12 cellular contexts compared by ENCODE assay signal in genomic region chr6:138526822-138527235, GRCh38. TPM values are rescaled to one million over a fixed set of nuclear protein-coding genes. Genes with fewer than 3 reads are reported as not detected.
DNase-seq lines count a peak whose midpoint lies in the region; ATAC-seq and TF ChIP-seq lines count a peak whose summit lies in the region.
"Had no signal": no experiment of that assay in that cellular context is flagged by ENCODE, and none has a peak within 500 bp of the region (broad histone marks: within the 10 kb centered on the region; RNA-seq: fewer than 3 reads in every experiment).

No MANE protein-coding gene starts in this region.

- H4K8ac ChIP-seq in mesenchymal stem cell (ENCODE audit: low read length) = no peak overlapping the region

- no peak for TF ChIP-seq CTCF in transverse colon (IDR thresholded peaks at IDR 0.05)

- H3K36me3 ChIP-seq in GM23248 (ENCODE audit: low read depth) (no peaks in the 10 kb centered on the region), endocrine pancreas (ENCODE audit: control insufficient read depth, insufficient read depth, low read length) (no peaks in the 10 kb centered on the region), mesenchymal stem cell (ENCODE audit: control insufficient read depth in 1 of 2, insufficient read depth in 2 of 2, low read depth in 1 of 2, low read length in 2 of 2) (no peaks in the 10 kb centered on the region), transverse colon (no peaks in the 10 kb centered on the region)
- H3K36me3 ChIP-seq: adrenal gland; BLaER1 treated with 17β-estradiol and CSF1 and Interleukin-3, amounts not matched to agents 10 nM and 100 nM had no signal

- H3K79me2 ChIP-seq in GM23248 (ENCODE audit: insufficient read depth) = no peaks in the 10 kb centered on the region

- WGBS in GM23248 (ENCODE audit: low coverage in 1 of 2, low lambda C conversion rate in 2 of 2, missing lambda C conversion rate in 2 of 2), 2 experiments = 18 to 19% methylated on average over 11 of the region's 11 CpGs
- WGBS in mesenchymal stem cell = 79% methylated on average over 10 of the region's 11 CpGs
- 63 to 69% methylated on average over 5 to 11 of the region's 11 CpGs for WGBS in transverse colon (ENCODE audit: low coverage in 1 of 2), 2 donors

- H3K4me3 ChIP-seq in GM23248 (peak overlapping the region; percentile 40), endocrine pancreas (ENCODE audit: control insufficient read depth, insufficient read depth, low read length) (peak overlapping the region; percentile 68), mesenchymal stem cell (ENCODE audit: insufficient read depth in 1 of 2, low read depth in 1 of 2, low read length in 2 of 2) (peak overlapping the region in 1 of 2 experiments; percentile 69), transverse colon (no peak overlapping the region)
- H3K4me3 ChIP-seq: adrenal gland; BLaER1 treated with 17β-estradiol and CSF1 and Interleukin-3, amounts not matched to agents 10 nM and 100 nM had no signal

- H3K27ac ChIP-seq in GM23248 (no peak overlapping the region), mesenchymal stem cell (ENCODE audit: low read length, poor library complexity, severe bottlenecking) (no peak overlapping the region), transverse colon (no peak overlapping the region)
- H3K27ac ChIP-seq: adrenal gland; BLaER1 treated with 17β-estradiol and CSF1 and Interleukin-3, amounts not matched to agents 10 nM and 100 nM had no signal

- no peak for TF ChIP-seq POLR2A in transverse colon (IDR thresholded peaks at IDR 0.05)

- no peak for ATAC-seq in GM21423 (IDR thresholded peaks at IDR 0.05; ENCODE audit: unreplicated experiment)

- no peak overlapping the region for H3K18ac ChIP-seq in mesenchymal stem cell (ENCODE audit: low read depth in 1 of 2, low read length in 2 of 2)

- no peaks in the 10 kb centered on the region for H3K9me3 Mint-ChIP-seq in activated T-cell treated with anti-CD3 and anti-CD28 coated beads, Interleukin-2, amount 50 U/mL, for 24 hours

- peaks cover 14% of the 10 kb centered on the region for H3K27me3 Mint-ChIP-seq in activated T-cell treated with anti-CD3 and anti-CD28 coated beads, Interleukin-2, amount 50 U/mL, for 24 hours

- H4K91ac ChIP-seq in mesenchymal stem cell (ENCODE audit: low read length) = no peak overlapping the region

- intact Hi-C loops in transverse colon (cut with DNase I; ENCODE audit: low total_unique reads) = no loop called here

- H3K36me3 Mint-ChIP-seq in activated T-cell treated with anti-CD3 and anti-CD28 coated beads, Interleukin-2, amount 50 U/mL, for 24 hours (ENCODE audit: low read depth) = no peaks in the 10 kb centered on the region

- TF ChIP-seq EP300 in transverse colon (IDR thresholded peaks at IDR 0.05; ENCODE audit: low read depth) = no peak

- no peak overlapping the region for H3K4me3 Mint-ChIP-seq in activated T-cell treated with anti-CD3 and anti-CD28 coated beads, Interleukin-2, amount 50 U/mL, for 24 hours

- H3K27ac Mint-ChIP-seq in activated T-cell treated with anti-CD3 and anti-CD28 coated beads, Interleukin-2, amount 50 U/mL, for 24 hours = no peak overlapping the region

- no peak overlapping the region for H2AK5ac ChIP-seq in mesenchymal stem cell (ENCODE audit: low read length, severe bottlenecking)

- no peaks in the 10 kb centered on the region for H4K20me1 ChIP-seq in GM23248 (ENCODE audit: insufficient read depth)
- H4K20me1 ChIP-seq: BLaER1 treated with 17β-estradiol and CSF1 and Interleukin-3, amounts not matched to agents 10 nM and 100 nM had no signal

- H3K9me3 ChIP-seq in GM23248 (ENCODE audit: low read depth) = no peaks in the 10 kb centered on the region
- H3K9me3 ChIP-seq in endocrine pancreas (ENCODE audit: control insufficient read depth, low read length) = no peaks in the 10 kb centered on the region
- no peaks in the 10 kb centered on the region for H3K9me3 ChIP-seq in mesenchymal stem cell (ENCODE audit: control insufficient read depth, low read length)
- no peaks in the 10 kb centered on the region for H3K9me3 ChIP-seq in transverse colon
- H3K9me3 ChIP-seq: adrenal gland; BLaER1 treated with 17β-estradiol and CSF1 and Interleukin-3, amounts not matched to agents 10 nM and 100 nM had no signal

- no peak overlapping the region for H2BK120ac ChIP-seq in mesenchymal stem cell (ENCODE audit: low read depth, low read length)

- H3K23ac ChIP-seq in mesenchymal stem cell (ENCODE audit: low read length in 2 of 2) = no peak overlapping the region

- no peak overlapping the region for H2BK5ac ChIP-seq in mesenchymal stem cell (ENCODE audit: low read depth, low read length, poor library complexity, severe bottlenecking)

- H3K9me2 ChIP-seq in GM23248 (ENCODE audit: insufficient read depth) = no peaks in the 10 kb centered on the region

- peaks cover 1% of the 10 kb centered on the region for H3K4me1 Mint-ChIP-seq in activated T-cell treated with anti-CD3 and anti-CD28 coated beads, Interleukin-2, amount 50 U/mL, for 24 hours (ENCODE audit: low read depth)

- 0 out of 2 replicates have a peak overlapping the region, but pooled peaks have one; percentile 8 for H3K9ac ChIP-seq in GM23248
- no peak overlapping the region for H3K9ac ChIP-seq in endocrine pancreas (ENCODE audit: control insufficient read depth, insufficient read depth, low read length)
- peak overlapping the region; percentile 87 for H3K9ac ChIP-seq in mesenchymal stem cell (ENCODE audit: low read length)
- H3K9ac ChIP-seq: BLaER1 treated with 17β-estradiol and CSF1 and Interleukin-3, amounts not matched to agents 10 nM and 100 nM had no signal

- in situ Hi-C loops in GM23248 (cut with MboI) (no loop called here), transverse colon (cut with MboI; ENCODE audit: low pct_ligation_motif_present in 1 of 4, low pct_unique_long_range_greater_than_20kb in 1 of 4, low sequenced_read_pairs in 3 of 4) (loop anchor here in 1 of 4 donors (10.0 kb wide), 1 partner anchor 412 kb away; no protein-coding TSS in a partner anchor)

- no peaks in the 10 kb centered on the region for H3K4me1 ChIP-seq in GM23248 (ENCODE audit: insufficient read depth)
- no peaks in the 10 kb centered on the region for H3K4me1 ChIP-seq in endocrine pancreas (ENCODE audit: control insufficient read depth, insufficient read depth, low read length)
- peaks cover 2% of the 10 kb centered on the region for H3K4me1 ChIP-seq in mesenchymal stem cell (ENCODE audit: control insufficient read depth, insufficient read depth, low read depth, low read length)
- peaks cover 0 to 19% (median 0%) of the 10 kb centered on the region in 4 donors for H3K4me1 ChIP-seq in transverse colon
- H3K4me1 ChIP-seq: adrenal gland had no signal

- no peak overlapping the region for H3K14ac ChIP-seq in mesenchymal stem cell (ENCODE audit: low read length in 2 of 2)

- H3K4ac ChIP-seq in mesenchymal stem cell (ENCODE audit: low read depth in 1 of 2, low read length in 2 of 2) = no peak overlapping the region

- H3F3A ChIP-seq in GM23248 (ENCODE audit: insufficient read depth) = no peaks in the 10 kb centered on the region

- no peak for DNase-seq in GM23248
- DNase-seq in NCI-H69 (lab: John Stamatoyannopoulos, UW) = peak; percentile 93
- no peak for DNase-seq in mesenchymal stem cell
- DNase-seq in transverse colon = no peak
- DNase-seq in activated T-cell treated with anti-CD3 and anti-CD28 coated beads, Interleukin-2, amount 50 U/mL, for 24 hours = no peak
- no peak for DNase-seq in hippocampal formation (lab: John Stamatoyannopoulos, UW)
- DNase-seq: adrenal gland, NCI-H2171 treated with DMSO at 0.1 percent for 48 hours, RPMI8226 had no signal

- no peak overlapping the region for H2BK12ac ChIP-seq in mesenchymal stem cell (ENCODE audit: low read length in 2 of 2)

- H3K79me1 ChIP-seq in mesenchymal stem cell (replicated peaks; ENCODE audit: low read length, poor library complexity, severe bottlenecking) = peaks cover 35% of the 10 kb centered on the region

- H2BK15ac ChIP-seq in mesenchymal stem cell (ENCODE audit: low read depth, poor library complexity, severe bottlenecking) = no peak overlapping the region

- H3K27me3 ChIP-seq in GM23248 (replicated peaks; ENCODE audit: insufficient read depth) = no peaks in the 10 kb centered on the region
- no peaks in the 10 kb centered on the region for H3K27me3 ChIP-seq in endocrine pancreas (ENCODE audit: control insufficient read depth, insufficient read depth, low read length)
- H3K27me3 ChIP-seq in mesenchymal stem cell (ENCODE audit: control insufficient read depth in 1 of 2, insufficient read depth in 1 of 2, low read length in 2 of 2) = no peaks in the 10 kb centered on the region
- H3K27me3 ChIP-seq in transverse colon = no peaks in the 10 kb centered on the region
- H3K27me3 ChIP-seq: adrenal gland; BLaER1 treated with 17β-estradiol and CSF1 and Interleukin-3, amounts not matched to agents 10 nM and 100 nM had no signal

- H2AFZ ChIP-seq in GM23248 (peak overlapping the region; percentile 48), mesenchymal stem cell (ENCODE audit: low read depth, low read length) (no peak overlapping the region)

- H3K4me2 ChIP-seq in GM23248 (ENCODE audit: unreplicated experiment) (peak overlapping the region; percentile 16), mesenchymal stem cell (ENCODE audit: low read length, poor library complexity, severe bottlenecking) (no peak overlapping the region)
- H3K4me2 ChIP-seq: BLaER1 treated with 17β-estradiol and CSF1 and Interleukin-3, amounts not matched to agents 10 nM and 100 nM had no signal

RNA-seq across cellular contexts. Expression of gene NHSL1, which starts 27.5 kb away (rescaled TPM):
- total RNA-seq in GM23248 (2014; rRNA removed; shearing (Covaris generic)) = 6.2 and 9.4 TPM in 2 replicates
- 3.3 and 3.4 TPM in 2 replicates for polyA plus RNA-seq in GM23248 (2016; fragmentation: Nextera tagmentation; extraction: Ambion mirVana)
- polyA plus RNA-seq in mesenchymal stem cell (2013, experiment 1 of 2) = 16.1 TPM
- 16.4 TPM for polyA plus RNA-seq in mesenchymal stem cell (2013, experiment 2 of 2)
- total RNA-seq in transverse colon = 100 to 1,000 TPM in 2 of 4 donors, 10 to 100 TPM in 2; 73.2 to 117 (median 98.0) TPM

Comparison
In these comparisons a context has a peak if more than half of its experiments do, and no peak if none do; other contexts are left out.
1. H3K4me3 ChIP-seq: peak in GM23248 (single experiment) and endocrine pancreas (single experiment); none in transverse colon (0 of 4).